Comparison of ENCODE assay signal across 18 cellular contexts in genomic region chr6:505374-505773, GRCh38.
DNase-seq lines count a peak whose midpoint lies in the region; ATAC-seq and TF ChIP-seq lines count a peak whose summit lies in the region.
"Had no signal": no experiment of that assay in that cellular context is flagged by ENCODE, and none has a peak within 500 bp of the region (broad histone marks: within the 10 kb centered on the region; RNA-seq: fewer than 3 reads in every experiment).

No MANE protein-coding gene starts in this region.

- H3K4me1 ChIP-seq in upper lobe of right lung (no peaks in the 10 kb centered on the region), vagina (no peaks in the 10 kb centered on the region)
- H3K4me1 ChIP-seq: A549, HAP-1 had no signal

- H3K9me3 Mint-ChIP-seq in activated CD4-positive, alpha-beta T cell treated with anti-CD3 and anti-CD28 coated beads, Interleukin-2, amount 10 ng/mL, durations not matched to agents 24 days and 14 days = no peaks in the 10 kb centered on the region
- no peaks in the 10 kb centered on the region for H3K9me3 Mint-ChIP-seq in stimulated activated naive CD8-positive, alpha-beta T cell treated with anti-CD3 and anti-CD28 coated beads, Interleukin-15, Interleukin-2, amounts not matched to agents 100 ng/mL and 50 ng/mL, for 24 hours
- H3K9me3 Mint-ChIP-seq in activated naive CD8-positive, alpha-beta T cell treated with anti-CD3 and anti-CD28 coated beads for 36 hours = peaks cover 7% of the 10 kb centered on the region
- H3K9me3 Mint-ChIP-seq: CD4-positive, CD25-positive, alpha-beta regulatory T cell had no signal

- TF ChIP-seq CTCF in upper lobe of right lung (IDR thresholded peaks at IDR 0.05) (no peak), vagina (IDR thresholded peaks at IDR 0.05) (no peak)

- H3K4me3 ChIP-seq in upper lobe of right lung (no peak overlapping the region), vagina (no peak overlapping the region)
- H3K4me3 ChIP-seq: A549, HAP-1, Peyer's patch had no signal

- H3K27me3 ChIP-seq in upper lobe of right lung = no peaks in the 10 kb centered on the region
- no peaks in the 10 kb centered on the region for H3K27me3 ChIP-seq in vagina
- H3K27me3 ChIP-seq: Peyer's patch had no signal

- ATAC-seq in stimulated activated naive CD8-positive, alpha-beta T cell treated with anti-CD3 and anti-CD28 coated beads, Interleukin-15, Interleukin-2, amounts not matched to agents 100 U/mL and 50 U/mL, for 24 hours = no peak
- ATAC-seq in upper lobe of right lung (peak; percentile 23), GM21529 (IDR thresholded peaks at IDR 0.05; ENCODE audit: unreplicated experiment) (no peak)
- ATAC-seq: A549, HepG2 had no signal

- H3K36me3 ChIP-seq in upper lobe of right lung (peaks cover 7% of the 10 kb centered on the region), vagina (no peaks in the 10 kb centered on the region)
- H3K36me3 ChIP-seq: HAP-1, Peyer's patch had no signal

- H3K4me1 Mint-ChIP-seq in activated CD4-positive, alpha-beta T cell treated with anti-CD3 and anti-CD28 coated beads, Interleukin-2, amount 10 ng/mL, durations not matched to agents 24 days and 14 days = peaks cover 87% of the 10 kb centered on the region
- H3K4me1 Mint-ChIP-seq in stimulated activated naive CD8-positive, alpha-beta T cell treated with anti-CD3 and anti-CD28 coated beads, Interleukin-15, Interleukin-2, amounts not matched to agents 100 ng/mL and 50 ng/mL, for 24 hours (ENCODE audit: low read depth) = peaks cover 94% of the 10 kb centered on the region
- peaks cover 89% of the 10 kb centered on the region for H3K4me1 Mint-ChIP-seq in activated naive CD8-positive, alpha-beta T cell treated with anti-CD3 and anti-CD28 coated beads for 36 hours

- no peaks in the 10 kb centered on the region for H3K27me3 Mint-ChIP-seq in activated CD4-positive, alpha-beta T cell treated with anti-CD3 and anti-CD28 coated beads, Interleukin-2, amount 10 ng/mL, durations not matched to agents 24 days and 14 days
- no peaks in the 10 kb centered on the region for H3K27me3 Mint-ChIP-seq in stimulated activated naive CD8-positive, alpha-beta T cell treated with anti-CD3 and anti-CD28 coated beads, Interleukin-15, Interleukin-2, amounts not matched to agents 100 ng/mL and 50 ng/mL, for 24 hours
- no peaks in the 10 kb centered on the region for H3K27me3 Mint-ChIP-seq in activated naive CD8-positive, alpha-beta T cell treated with anti-CD3 and anti-CD28 coated beads for 36 hours
- H3K27me3 Mint-ChIP-seq: CD4-positive, CD25-positive, alpha-beta regulatory T cell had no signal

- H3K27ac ChIP-seq in upper lobe of right lung (no peak overlapping the region), vagina (no peak overlapping the region)
- H3K27ac ChIP-seq: A549, Peyer's patch had no signal

- peak overlapping the region; percentile 75 for H3K4me3 Mint-ChIP-seq in activated CD4-positive, alpha-beta T cell treated with anti-CD3 and anti-CD28 coated beads, Interleukin-2, amount 10 ng/mL, durations not matched to agents 24 days and 14 days
- H3K4me3 Mint-ChIP-seq in stimulated activated naive CD8-positive, alpha-beta T cell treated with anti-CD3 and anti-CD28 coated beads, Interleukin-15, Interleukin-2, amounts not matched to agents 100 ng/mL and 50 ng/mL, for 24 hours = peak overlapping the region; percentile 52
- H3K4me3 Mint-ChIP-seq in activated naive CD8-positive, alpha-beta T cell treated with anti-CD3 and anti-CD28 coated beads for 36 hours = peak overlapping the region; percentile 14

- H3K9me3 ChIP-seq in upper lobe of right lung (no peaks in the 10 kb centered on the region), vagina (no peaks in the 10 kb centered on the region)
- H3K9me3 ChIP-seq: A549, HAP-1, Peyer's patch had no signal

- DNase-seq in activated CD4-positive, alpha-beta T cell treated with anti-CD3 and anti-CD28 coated beads, Interleukin-2, amount 10 ng/mL, durations not matched to agents 24 days and 14 days = peak; percentile 56
- no peak for DNase-seq in activated CD4-positive, alpha-beta T cell treated with anti-CD3 and anti-CD28 coated beads for 1 hour
- no peak for DNase-seq in stimulated activated naive CD8-positive, alpha-beta T cell treated with anti-CD3 and anti-CD28 coated beads, Interleukin-15, Interleukin-2, amounts not matched to agents 100 U/mL and 50 U/mL, for 24 hours
- no peak for DNase-seq in activated naive CD8-positive, alpha-beta T cell treated with anti-CD3 and anti-CD28 coated beads for 36 hours
- DNase-seq in upper lobe of right lung (no peak), vagina (ENCODE audit: extremely low spot score in 2 of 2) (no peak)
- DNase-seq: CD4-positive, CD25-positive, alpha-beta regulatory T cell; DMS79 treated with DMSO at 0.1 percent for 48 hours; MM.1S; NCI-H1105 treated with DMSO at 0.1 percent for 48 hours; NCI-H187 treated with DMSO at 0.1 percent for 48 hours; NCI-H524; Peyer's patch had no signal

- intact Hi-C loops in activated CD4-positive, alpha-beta T cell treated with anti-CD3 and anti-CD28 coated beads, Interleukin-2, amount 10 ng/mL, durations not matched to agents 24 days and 14 days (cut with micrococcal nuclease) = no loop called here
- intact Hi-C loops in upper lobe of right lung (cut with DNase I) (no loop called here), vagina (cut with DNase I) (no loop called here)

- H3K36me3 Mint-ChIP-seq in activated CD4-positive, alpha-beta T cell treated with anti-CD3 and anti-CD28 coated beads, Interleukin-2, amount 10 ng/mL, durations not matched to agents 24 days and 14 days (ENCODE audit: low read depth) = peaks cover 25% of the 10 kb centered on the region
- peaks cover 32% of the 10 kb centered on the region for H3K36me3 Mint-ChIP-seq in stimulated activated naive CD8-positive, alpha-beta T cell treated with anti-CD3 and anti-CD28 coated beads, Interleukin-15, Interleukin-2, amounts not matched to agents 100 ng/mL and 50 ng/mL, for 24 hours (ENCODE audit: low read depth)
- peaks cover 53% of the 10 kb centered on the region for H3K36me3 Mint-ChIP-seq in activated naive CD8-positive, alpha-beta T cell treated with anti-CD3 and anti-CD28 coated beads for 36 hours

- H3K27ac Mint-ChIP-seq in activated CD4-positive, alpha-beta T cell treated with anti-CD3 and anti-CD28 coated beads, Interleukin-2, amount 10 ng/mL, durations not matched to agents 24 days and 14 days = peak overlapping the region; percentile 98
- peak overlapping the region; percentile 96 for H3K27ac Mint-ChIP-seq in stimulated activated naive CD8-positive, alpha-beta T cell treated with anti-CD3 and anti-CD28 coated beads, Interleukin-15, Interleukin-2, amounts not matched to agents 100 ng/mL and 50 ng/mL, for 24 hours
- peak overlapping the region; percentile 100 for H3K27ac Mint-ChIP-seq in activated naive CD8-positive, alpha-beta T cell treated with anti-CD3 and anti-CD28 coated beads for 36 hours

- no peak for TF ChIP-seq POLR2A in vagina (IDR thresholded peaks at IDR 0.05)

Comparison
In these comparisons a context has a peak if more than half of its experiments do, and no peak if none do; other contexts are left out.
1. H3K4me3 Mint-ChIP-seq: peak in every context shown above with its lines; median percentile 75 in activated CD4-positive, alpha-beta T cell treated with anti-CD3 and anti-CD28 coated beads, Interleukin-2, amount 10 ng/mL, durations not matched to agents 24 days and 14 days; 52 in stimulated activated naive CD8-positive, alpha-beta T cell treated with anti-CD3 and anti-CD28 coated beads, Interleukin-15, Interleukin-2, amounts not matched to agents 100 ng/mL and 50 ng/mL, for 24 hours; 14 in activated naive CD8-positive, alpha-beta T cell treated with anti-CD3 and anti-CD28 coated beads for 36 hours.